Comparison of ENCODE assay signal across 19 cellular contexts in genomic region chr7:98056580-98056979, GRCh38.
"Had no signal": no experiment of that assay in that cellular context is flagged by ENCODE, and none has a peak within 500 bp of the region (broad histone marks: within the 10 kb centered on the region; RNA-seq: fewer than 3 reads in every experiment).

No MANE protein-coding gene starts in this region.

- ATAC-seq: heart right ventricle had no signal

- H3K9me3 ChIP-seq: heart right ventricle, left ventricle myocardium inferior, tibial artery, uterus had no signal

- H3K4me3 ChIP-seq: dorsolateral prefrontal cortex, heart right ventricle, left ventricle myocardium inferior, tibial artery, uterus had no signal

- H3K27ac ChIP-seq: dorsolateral prefrontal cortex, heart right ventricle, left ventricle myocardium inferior, tibial artery, uterus had no signal

- DNase-seq: activated CD4-positive, alpha-beta T cell treated with anti-CD3 and anti-CD28 coated beads, Interleukin-2, amount 50 U/mL, for 48 hours; activated T-cell treated with anti-CD3 and anti-CD28 coated beads for 4 hours; anterior cingulate cortex; central memory CD4-positive, alpha-beta T cell; dorsolateral prefrontal cortex; heart right ventricle; kidney glomerular epithelial cell; left ventricle myocardium inferior; occipital lobe; retina; stimulated activated CD4-positive, alpha-beta T cell treated with anti-CD3 and anti-CD28 coated beads, Interleukin-1b, Interleukin-23, amount 100 ng/mL, for 48 hours; stimulated activated CD8-positive, alpha-beta memory T cell treated with anti-CD3 and anti-CD28 coated beads, Interleukin-4, amount 100 ng/mL, for 48 hours; stimulated activated naive CD4-positive, alpha-beta T cell treated with Interleukin-2 at 50 U/mL for 16 hours; tibial artery; uterus had no signal

- H3K36me3 Mint-ChIP-seq: activated naive CD8-positive, alpha-beta T cell; brain had no signal

- H3K4me3 Mint-ChIP-seq: activated naive CD8-positive, alpha-beta T cell; activated T-helper 1 cell treated with anti-CD3 and anti-CD28 coated beads, Interleukin-12 subunit alpha, Interleukin-12 subunit beta, Interleukin-2, Interleukin-4 antibody, amounts not matched to agents 30 ng/mL and 10 ng/mL and 1 ng/mL, durations not matched to agents 14 hours and 24 hours and 36 hours; brain; T-helper 2 cell treated with Interferon-gamma antibody and Interleukin-4, amounts not matched to agents 5 μg/mL and 100 μg/mL, for 36 hours had no signal

- H3K4me1 ChIP-seq: heart right ventricle, left ventricle myocardium inferior, tibial artery, uterus had no signal

- H3K27ac Mint-ChIP-seq: activated naive CD8-positive, alpha-beta T cell; activated T-helper 1 cell treated with anti-CD3 and anti-CD28 coated beads, Interleukin-12 subunit alpha, Interleukin-12 subunit beta, Interleukin-2, Interleukin-4 antibody, amounts not matched to agents 30 ng/mL and 10 ng/mL and 1 ng/mL, durations not matched to agents 14 hours and 24 hours and 36 hours; brain; T-helper 2 cell treated with Interferon-gamma antibody and Interleukin-4, amounts not matched to agents 5 μg/mL and 100 μg/mL, for 36 hours had no signal

- H3K9me3 Mint-ChIP-seq: activated T-helper 1 cell treated with anti-CD3 and anti-CD28 coated beads, Interleukin-12 subunit alpha, Interleukin-12 subunit beta, Interleukin-2, Interleukin-4 antibody, amounts not matched to agents 30 ng/mL and 10 ng/mL and 1 ng/mL, durations not matched to agents 14 hours and 24 hours and 36 hours; T-helper 2 cell treated with Interferon-gamma antibody and Interleukin-4, amounts not matched to agents 5 μg/mL and 100 μg/mL, for 36 hours had no signal

- H3K36me3 ChIP-seq: heart right ventricle, left ventricle myocardium inferior, tibial artery, uterus had no signal

- H3K27me3 ChIP-seq: uterus had no signal
